In the genomic region with DNA sequence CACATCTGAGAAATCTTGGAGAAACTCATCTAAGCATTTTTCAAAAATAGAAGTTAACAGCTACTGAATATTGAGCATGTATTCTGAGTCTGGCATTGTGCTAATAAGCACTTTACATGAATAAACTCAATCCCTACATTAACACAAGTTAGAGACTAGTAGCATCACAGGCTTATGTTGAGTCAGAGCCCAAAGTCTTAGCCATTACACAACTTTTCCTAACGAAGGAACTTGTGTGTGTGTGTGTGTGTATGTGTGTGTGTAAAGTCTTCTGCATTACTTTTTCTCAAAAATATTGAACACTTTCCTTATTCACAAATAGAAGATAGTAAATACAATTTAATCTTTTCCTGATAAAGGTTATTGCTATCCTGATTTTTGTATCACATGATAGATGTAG, we compare ENCODE assay signal across 21 cellular contexts. TPM values are rescaled to one million over a fixed set of nuclear protein-coding genes. Genes with fewer than 3 reads are reported as not detected.
DNase-seq lines count a peak whose midpoint lies in the region; ATAC-seq and TF ChIP-seq lines count a peak whose summit lies in the region.
"Had no signal": no experiment of that assay in that cellular context is flagged by ENCODE, and none has a peak within 500 bp of the region (broad histone marks: within the 10 kb centered on the region; RNA-seq: fewer than 3 reads in every experiment).

No MANE protein-coding gene starts in this region.

- H3F3A ChIP-seq in GM23338 (replicated peaks; ENCODE audit: low read depth), result no peaks in the 10 kb centered on the region

- intact Hi-C loops in mammary epithelial cell (cut with micrococcal nuclease) (no loop called here), breast epithelium (cut with DNase I; ENCODE audit: low total_unique reads) (no loop called here)
- intact Hi-C loops in activated CD8-positive, alpha-beta T cell treated with anti-CD3 and anti-CD28 coated beads for 36 hours (cut with micrococcal nuclease), result no loop called here

- no peak for ATAC-seq in activated CD8-positive, alpha-beta T cell treated with anti-CD3 and anti-CD28 coated beads for 36 hours
- ATAC-seq in GM23338, result no peak
- ATAC-seq: K562, Panc1 had no signal

- no peaks in the 10 kb centered on the region for H3K36me3 ChIP-seq in mammary epithelial cell (ENCODE audit: insufficient read depth, low read length)
- H3K36me3 ChIP-seq in breast epithelium, result no peaks in the 10 kb centered on the region
- no peaks in the 10 kb centered on the region for H3K36me3 ChIP-seq in GM23338 (ENCODE audit: insufficient read depth)

- H3K4me3 Mint-ChIP-seq in activated CD8-positive, alpha-beta T cell treated with anti-CD3 and anti-CD28 coated beads for 36 hours, result no peak overlapping the region
- H3K4me3 Mint-ChIP-seq in GM23338, result no peak overlapping the region
- H3K4me3 Mint-ChIP-seq: CD4-positive, CD25-positive, alpha-beta regulatory T cell had no signal

- H3K79me2 ChIP-seq in mammary epithelial cell (ENCODE audit: insufficient read depth, low read length) (no peaks in the 10 kb centered on the region), GM23338 (replicated peaks; ENCODE audit: insufficient read depth) (no peaks in the 10 kb centered on the region)

- no peak overlapping the region for H3K27ac Mint-ChIP-seq in activated CD8-positive, alpha-beta T cell treated with anti-CD3 and anti-CD28 coated beads for 36 hours
- no peak overlapping the region for H3K27ac Mint-ChIP-seq in GM23338
- H3K27ac Mint-ChIP-seq: CD4-positive, CD25-positive, alpha-beta regulatory T cell had no signal

- H3K4me1 Mint-ChIP-seq in activated CD8-positive, alpha-beta T cell treated with anti-CD3 and anti-CD28 coated beads for 36 hours (ENCODE audit: low read depth), result peaks cover 3% of the 10 kb centered on the region
- no peaks in the 10 kb centered on the region for H3K4me1 Mint-ChIP-seq in GM23338

- H3K9me3 ChIP-seq in mammary epithelial cell (replicated peaks; ENCODE audit: insufficient read depth, low read length) (no peaks in the 10 kb centered on the region), breast epithelium (no peaks in the 10 kb centered on the region)

- dilution Hi-C loops in mammary epithelial cell (cut with HindIII; ENCODE audit: low sequenced_read_pairs), result no loop called here

- H3K9me2 ChIP-seq in GM23338 (ENCODE audit: insufficient read depth), result no peaks in the 10 kb centered on the region

- no peaks in the 10 kb centered on the region for H3K9me3 Mint-ChIP-seq in activated CD8-positive, alpha-beta T cell treated with anti-CD3 and anti-CD28 coated beads for 36 hours
- H3K9me3 Mint-ChIP-seq in GM23338, result peaks cover 14% of the 10 kb centered on the region; the same call in 2 of the 3 replicates

- H3K4me1 ChIP-seq in mammary epithelial cell (ENCODE audit: insufficient read depth, low read length) (peaks cover 8% of the 10 kb centered on the region), breast epithelium (no peaks in the 10 kb centered on the region), GM23338 (ENCODE audit: insufficient read depth) (no peaks in the 10 kb centered on the region)

- 0% methylated on average over 1 of the region's 1 CpG for WGBS in mammary epithelial cell (ENCODE audit: low coverage, missing lambda C conversion rate)

- H3K27me3 ChIP-seq in mammary epithelial cell (ENCODE audit: insufficient read depth, low read length), result no peaks in the 10 kb centered on the region
- H3K27me3 ChIP-seq in breast epithelium, result no peaks in the 10 kb centered on the region
- H3K27me3 ChIP-seq in GM23338 (ENCODE audit: insufficient read depth), result no peaks in the 10 kb centered on the region

- CTCF ChIA-PET in mammary epithelial cell (lab: Charles Lee; ENCODE audit: low non-redundant PET), result no interaction called here
- CTCF ChIA-PET in activated CD8-positive, alpha-beta T cell treated with anti-CD3 and anti-CD28 coated beads for 36 hours (lab: Charles Lee), result interaction anchor here (2.8 kb wide), 1 partner anchor 12 kb away, joined by 17 read pairs; no protein-coding TSS in a partner anchor

- no peak overlapping the region for H3K27ac ChIP-seq in mammary epithelial cell (ENCODE audit: insufficient read depth, low read depth, low read length)
- no peak overlapping the region for H3K27ac ChIP-seq in breast epithelium
- no peak overlapping the region for H3K27ac ChIP-seq in GM23338 (ENCODE audit: low read depth)
- H3K27ac ChIP-seq: HL-60 had no signal

- in situ Hi-C loops in mammary epithelial cell (cut with MboI; ENCODE audit: low sequenced_read_pairs in 2 of 2), result no loop called here

- no peaks in the 10 kb centered on the region for H4K20me1 ChIP-seq in mammary epithelial cell (ENCODE audit: insufficient read depth, low read length)
- no peaks in the 10 kb centered on the region for H4K20me1 ChIP-seq in GM23338 (replicated peaks; ENCODE audit: insufficient read depth)

- TF ChIP-seq POLR2A in breast epithelium (IDR thresholded peaks at IDR 0.05), result no peak

- no peaks in the 10 kb centered on the region for H3K27me3 Mint-ChIP-seq in activated CD8-positive, alpha-beta T cell treated with anti-CD3 and anti-CD28 coated beads for 36 hours
- peaks cover 4% of the 10 kb centered on the region for H3K27me3 Mint-ChIP-seq in GM23338 (ENCODE audit: insufficient read depth, low read depth, poor library complexity)

- DNase-seq in mammary epithelial cell (peak; percentile 34), breast epithelium (ENCODE audit: low spot score in 2 of 2) (no peak), amniotic epithelial cell (ENCODE audit: low read depth) (peak; percentile 80), fibroblast of peridontal ligament (ENCODE audit: extremely low read depth) (peak; percentile 62), activated gamma-delta T cell (lab: John Stamatoyannopoulos, UW) (no peak), GM23338 (ENCODE audit: low spot score) (no peak)
- DNase-seq in activated CD8-positive, alpha-beta T cell treated with anti-CD3 and anti-CD28 coated beads for 36 hours, result no peak
- DNase-seq in stimulated activated CD8-positive, alpha-beta memory T cell treated with anti-CD3 and anti-CD28 coated beads, Interleukin-4, amount 100 ng/mL, for 48 hours, result no peak
- DNase-seq: 8988T; Calu3; CD4-positive, CD25-positive, alpha-beta regulatory T cell; DMS79; GF-D8; NCI-H1105; NCI-H187 treated with DMSO at 0.1 percent for 48 hours; NCI-H446 treated with DMSO at 0.1 percent for 48 hours; NCI-H774; Right ventricle myocardium superior had no signal

- H3K4me3 ChIP-seq in mammary epithelial cell (replicated peaks in 1 of 3; ENCODE audit: insufficient read depth in 1 of 3, low read depth in 2 of 3, low read length in 3 of 3) (no peak overlapping the region), breast epithelium (no peak overlapping the region), GM23338 (no peak overlapping the region)
- H3K4me3 ChIP-seq: K562 had no signal

- H2AFZ ChIP-seq in mammary epithelial cell (ENCODE audit: low read depth, low read length), result no peak overlapping the region
- H2AFZ ChIP-seq in GM23338, result no peak overlapping the region

- no TSS peak for BruUV-seq in mammary epithelial cell (replicated peaks; lab: Mats Ljungman, UMichigan)

- POLR2A ChIA-PET in activated CD8-positive, alpha-beta T cell treated with anti-CD3 and anti-CD28 coated beads for 36 hours (lab: Charles Lee), result no interaction called here

- H3K4me2 ChIP-seq in mammary epithelial cell (ENCODE audit: insufficient read depth, low read depth, low read length), result no peak overlapping the region
- H3K4me2 ChIP-seq in GM23338, result no peak overlapping the region

- H3K9ac ChIP-seq in mammary epithelial cell (ENCODE audit: insufficient read depth, low read length), result no peak overlapping the region

- H3K36me3 Mint-ChIP-seq in activated CD8-positive, alpha-beta T cell treated with anti-CD3 and anti-CD28 coated beads for 36 hours (ENCODE audit: low read depth), result no peaks in the 10 kb centered on the region
- no peaks in the 10 kb centered on the region for H3K36me3 Mint-ChIP-seq in GM23338 (ENCODE audit: low read depth)
- H3K36me3 Mint-ChIP-seq: CD4-positive, CD25-positive, alpha-beta regulatory T cell had no signal

- no peak for TF ChIP-seq CTCF in mammary epithelial cell (conservative IDR thresholded peaks at IDR 0.05 in 1 of 2, IDR thresholded peaks at IDR 0.05 in 1 of 2; ENCODE audit: extremely low read depth in 1 of 2, insufficient read depth in 1 of 2, low read depth in 1 of 2, low read length in 2 of 2)
- TF ChIP-seq CTCF in breast epithelium (IDR thresholded peaks at IDR 0.05), result no peak
- no peak for TF ChIP-seq CTCF in activated CD8-positive, alpha-beta T cell treated with anti-CD3 and anti-CD28 coated beads for 36 hours (IDR thresholded peaks at IDR 0.05)
- TF ChIP-seq CTCF in GM23338 (conservative IDR thresholded peaks at IDR 0.05; ENCODE audit: low read depth in 2 of 2), result no peak

TF ChIP-seq in GM23338, 12 proteins besides CTCF, POLR2A, EP300 and RAD21 (continues in another document):
- no peak for TF ChIP-seq STAT1 (IDR thresholded peaks at IDR 0.05; ENCODE audit: unreplicated experiment)
- TF ChIP-seq, protein P1, sequence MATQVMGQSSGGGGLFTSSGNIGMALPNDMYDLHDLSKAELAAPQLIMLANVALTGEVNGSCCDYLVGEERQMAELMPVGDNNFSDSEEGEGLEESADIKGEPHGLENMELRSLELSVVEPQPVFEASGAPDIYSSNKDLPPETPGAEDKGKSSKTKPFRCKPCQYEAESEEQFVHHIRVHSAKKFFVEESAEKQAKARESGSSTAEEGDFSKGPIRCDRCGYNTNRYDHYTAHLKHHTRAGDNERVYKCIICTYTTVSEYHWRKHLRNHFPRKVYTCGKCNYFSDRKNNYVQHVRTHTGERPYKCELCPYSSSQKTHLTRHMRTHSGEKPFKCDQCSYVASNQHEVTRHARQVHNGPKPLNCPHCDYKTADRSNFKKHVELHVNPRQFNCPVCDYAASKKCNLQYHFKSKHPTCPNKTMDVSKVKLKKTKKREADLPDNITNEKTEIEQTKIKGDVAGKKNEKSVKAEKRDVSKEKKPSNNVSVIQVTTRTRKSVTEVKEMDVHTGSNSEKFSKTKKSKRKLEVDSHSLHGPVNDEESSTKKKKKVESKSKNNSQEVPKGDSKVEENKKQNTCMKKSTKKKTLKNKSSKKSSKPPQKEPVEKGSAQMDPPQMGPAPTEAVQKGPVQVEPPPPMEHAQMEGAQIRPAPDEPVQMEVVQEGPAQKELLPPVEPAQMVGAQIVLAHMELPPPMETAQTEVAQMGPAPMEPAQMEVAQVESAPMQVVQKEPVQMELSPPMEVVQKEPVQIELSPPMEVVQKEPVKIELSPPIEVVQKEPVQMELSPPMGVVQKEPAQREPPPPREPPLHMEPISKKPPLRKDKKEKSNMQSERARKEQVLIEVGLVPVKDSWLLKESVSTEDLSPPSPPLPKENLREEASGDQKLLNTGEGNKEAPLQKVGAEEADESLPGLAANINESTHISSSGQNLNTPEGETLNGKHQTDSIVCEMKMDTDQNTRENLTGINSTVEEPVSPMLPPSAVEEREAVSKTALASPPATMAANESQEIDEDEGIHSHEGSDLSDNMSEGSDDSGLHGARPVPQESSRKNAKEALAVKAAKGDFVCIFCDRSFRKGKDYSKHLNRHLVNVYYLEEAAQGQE (IDR thresholded peaks at IDR 0.05; ENCODE audit: unreplicated experiment), result no peak

RNA-seq across cellular contexts. Expression of gene CLPB, which starts 8.7 kb away (rescaled TPM):
- total RNA-seq in mammary epithelial cell, result 10 to 100 TPM; 33.2 to 42.7 TPM
- 30.7 TPM for polyA plus RNA-seq in mammary epithelial cell
- 97.3 TPM for polyA minus RNA-seq in mammary epithelial cell
- total RNA-seq in breast epithelium, result 10 to 100 TPM; 19.0 to 28.8 (median 23.1) TPM
- 10 to 100 TPM; 37.0 to 37.2 TPM for total RNA-seq in activated CD8-positive, alpha-beta T cell treated with anti-CD3 and anti-CD28 coated beads for 36 hours
- total RNA-seq in GM23338 (2014; rRNA removed; shearing (Covaris generic)), result 24.7 and 32.7 TPM in 2 replicates
- 11.0 and 12.6 TPM in 2 replicates for polyA plus RNA-seq in GM23338 (2016; fragmentation: Nextera tagmentation; extraction: Ambion mirVana)

Comparison
In these comparisons a context has a peak if more than half of its experiments do, and no peak if none do; other contexts are left out.
1. DNase-seq: peak in mammary epithelial cell (single experiment), amniotic epithelial cell (single experiment) and fibroblast of peridontal ligament (single experiment); none in breast epithelium (0 of 2), activated gamma-delta T cell (single experiment), activated CD8-positive, alpha-beta T cell treated with anti-CD3 and anti-CD28 coated beads for 36 hours (single experiment), GM23338 (single experiment) and stimulated activated CD8-positive, alpha-beta memory T cell treated with anti-CD3 and anti-CD28 coated beads, Interleukin-4, amount 100 ng/mL, for 48 hours (single experiment).